ENCODE assay signal across 30 cellular contexts in the genomic region with DNA sequence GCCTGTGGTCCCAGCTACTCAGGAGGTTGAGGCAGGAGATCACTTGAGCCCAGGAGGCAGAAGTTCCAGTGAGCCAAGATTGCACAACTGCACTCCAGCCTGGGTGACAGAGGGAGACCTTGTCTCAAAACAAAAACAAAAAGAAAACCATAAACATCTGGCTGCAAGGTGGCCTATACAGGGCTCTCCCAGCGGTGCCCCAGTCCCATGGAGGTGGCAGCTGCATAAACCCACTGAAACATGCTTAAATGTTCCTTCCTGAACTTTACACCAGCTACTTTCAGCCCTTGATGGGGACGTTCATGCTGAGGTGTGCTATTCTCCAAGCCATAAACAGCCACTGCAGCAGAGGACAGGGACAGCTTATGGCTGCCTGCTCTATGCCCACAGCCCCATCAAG.
"Had no signal": no experiment of that assay in that cellular context is flagged by ENCODE, and none has a peak within 500 bp of the region (broad histone marks: within the 10 kb centered on the region; RNA-seq: fewer than 3 reads in every experiment).

No MANE protein-coding gene starts in this region.

- DNase-seq: Kasumi-1, MG63, MV-4-11, NCI-H1092, NCI-H1105, NCI-H1417 treated with DMSO at 0.1 percent for 48 hours, NCI-H1436 treated with DMSO at 0.1 percent for 48 hours, NCI-H1694 treated with DMSO at 0.1 percent for 48 hours, NCI-H187 treated with DMSO at 0.1 percent for 48 hours, NCI-H2029, NCI-H2081, NCI-H2171 treated with DMSO at 0.1 percent for 48 hours, NCI-H2227 treated with DMSO at 0.1 percent for 48 hours, NCI-H345, NCI-H446, NCI-H510A treated with DMSO at 0.1 percent for 48 hours, NCI-H524 treated with DMSO at 0.1 percent for 48 hours, NCI-H526 treated with DMSO at 0.1 percent for 48 hours, NCI-H748 treated with DMSO at 0.1 percent for 48 hours, NCI-H82, SHP77, SIG-M5, SJCRH30, SW 1271 had no signal

- H3K9me3 ChIP-seq: MG63, SJCRH30 had no signal

- H2AFZ ChIP-seq: PC-9 had no signal

- H3K27ac ChIP-seq: PC-9, RWPE1, SJCRH30, SK-N-MC had no signal

- H3K4me3 ChIP-seq: MG63, PC-9, SJCRH30, SK-N-MC had no signal

- H3K4me1 ChIP-seq: SJCRH30 had no signal

- H3K27me3 ChIP-seq: MG63, SJCRH30 had no signal

- ATAC-seq: Panc1, Right ventricle myocardium inferior, SK-N-SH treated with all-trans-retinoic acid at 6 μM for 48 hours had no signal

- H3K4me2 ChIP-seq: PC-9 had no signal
